Comparison of ENCODE assay signal across 8 cellular contexts in the genomic region with DNA sequence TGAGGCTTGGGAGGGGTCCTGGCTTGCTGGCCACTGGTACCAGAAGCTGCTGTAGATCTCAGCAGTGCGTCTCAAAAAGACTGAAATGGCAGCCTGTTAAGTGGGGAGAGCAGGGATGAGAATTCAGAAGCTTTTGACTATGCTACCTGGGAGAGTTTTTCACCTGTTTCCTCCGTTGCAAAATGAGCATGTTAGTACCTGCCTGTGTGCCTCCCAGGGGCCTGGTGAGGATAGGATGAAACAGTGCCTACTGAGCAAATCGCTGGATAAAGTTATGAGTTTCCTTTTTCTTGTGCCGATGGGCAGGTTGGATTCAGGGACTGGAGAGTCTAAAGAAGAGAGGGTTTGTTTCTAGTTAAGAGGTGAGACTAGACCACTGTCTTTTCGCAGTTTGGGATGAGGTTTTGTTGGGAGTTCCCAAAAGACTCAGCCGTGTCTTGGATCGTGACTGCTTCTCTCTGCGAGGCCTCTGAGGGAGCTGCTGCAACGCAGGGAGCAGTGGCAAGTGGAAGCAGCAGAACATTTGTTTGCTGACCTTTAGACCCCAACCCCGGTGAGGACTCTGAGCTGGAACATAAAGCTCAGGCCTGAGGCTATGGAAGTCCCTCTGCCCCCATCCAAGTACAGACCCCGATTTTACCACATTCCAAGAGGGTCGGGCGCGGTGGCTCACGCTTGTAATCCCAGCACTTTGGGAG. TPM values are rescaled to one million over a fixed set of nuclear protein-coding genes. Genes with fewer than 3 reads are reported as not detected.
DNase-seq lines count a peak whose midpoint lies in the region; ATAC-seq and TF ChIP-seq lines count a peak whose summit lies in the region.

No MANE protein-coding gene starts in this region.

- intact Hi-C loops in activated T-helper 2 cell treated with anti-CD3 and anti-CD28 coated beads, Interferon-gamma antibody, Interleukin-2, Interleukin-4, amounts not matched to agents 10 μg/mL and 5 μg/mL and 100 μg/mL, durations not matched to agents 14 hours and 24 hours and 36 hours (cut with micrococcal nuclease) = no loop called here

- H3K27me3 Mint-ChIP-seq in activated naive CD4-positive, alpha-beta T cell treated with anti-CD3 and anti-CD28 coated beads, Interleukin-2, amount 10 ng/mL, durations not matched to agents 7 days and 5 days = peaks cover 46% of the 10 kb centered on the region
- H3K27me3 Mint-ChIP-seq in activated T-helper 2 cell treated with anti-CD3 and anti-CD28 coated beads, Interferon-gamma antibody, Interleukin-2, Interleukin-4, amounts not matched to agents 10 μg/mL and 5 μg/mL and 100 μg/mL, durations not matched to agents 14 hours and 24 hours and 36 hours (ENCODE audit: low read depth) = peaks cover 29% of the 10 kb centered on the region
- peaks cover 24% of the 10 kb centered on the region for H3K27me3 Mint-ChIP-seq in type B pancreatic cell

- H3K4me1 Mint-ChIP-seq in activated naive CD4-positive, alpha-beta T cell treated with anti-CD3 and anti-CD28 coated beads, Interleukin-2, amount 10 ng/mL, durations not matched to agents 7 days and 5 days = peaks cover 9% of the 10 kb centered on the region
- peaks cover 7% of the 10 kb centered on the region for H3K4me1 Mint-ChIP-seq in activated T-helper 2 cell treated with anti-CD3 and anti-CD28 coated beads, Interferon-gamma antibody, Interleukin-2, Interleukin-4, amounts not matched to agents 10 μg/mL and 5 μg/mL and 100 μg/mL, durations not matched to agents 14 hours and 24 hours and 36 hours (ENCODE audit: low read depth)
- peaks cover 13% of the 10 kb centered on the region for H3K4me1 Mint-ChIP-seq in type B pancreatic cell (ENCODE audit: unreplicated experiment)

- ATAC-seq in GM19035 (IDR thresholded peaks at IDR 0.05; ENCODE audit: unreplicated experiment) = no peak

- H3K27ac Mint-ChIP-seq in activated naive CD4-positive, alpha-beta T cell treated with anti-CD3 and anti-CD28 coated beads, Interleukin-2, amount 10 ng/mL, durations not matched to agents 7 days and 5 days = no peak overlapping the region
- no peak overlapping the region for H3K27ac Mint-ChIP-seq in activated T-helper 2 cell treated with anti-CD3 and anti-CD28 coated beads, Interferon-gamma antibody, Interleukin-2, Interleukin-4, amounts not matched to agents 10 μg/mL and 5 μg/mL and 100 μg/mL, durations not matched to agents 14 hours and 24 hours and 36 hours
- H3K27ac Mint-ChIP-seq in type B pancreatic cell = peak overlapping the region; percentile 86

- H3K9me3 Mint-ChIP-seq in activated naive CD4-positive, alpha-beta T cell treated with anti-CD3 and anti-CD28 coated beads, Interleukin-2, amount 10 ng/mL, durations not matched to agents 7 days and 5 days = no peaks in the 10 kb centered on the region
- H3K9me3 Mint-ChIP-seq in activated T-helper 2 cell treated with anti-CD3 and anti-CD28 coated beads, Interferon-gamma antibody, Interleukin-2, Interleukin-4, amounts not matched to agents 10 μg/mL and 5 μg/mL and 100 μg/mL, durations not matched to agents 14 hours and 24 hours and 36 hours = peaks cover 4% of the 10 kb centered on the region
- H3K9me3 Mint-ChIP-seq in type B pancreatic cell = no peaks in the 10 kb centered on the region

- no peaks in the 10 kb centered on the region for H3K36me3 Mint-ChIP-seq in activated naive CD4-positive, alpha-beta T cell treated with anti-CD3 and anti-CD28 coated beads, Interleukin-2, amount 10 ng/mL, durations not matched to agents 7 days and 5 days
- no peaks in the 10 kb centered on the region for H3K36me3 Mint-ChIP-seq in activated T-helper 2 cell treated with anti-CD3 and anti-CD28 coated beads, Interferon-gamma antibody, Interleukin-2, Interleukin-4, amounts not matched to agents 10 μg/mL and 5 μg/mL and 100 μg/mL, durations not matched to agents 14 hours and 24 hours and 36 hours (ENCODE audit: low read depth)
- no peaks in the 10 kb centered on the region for H3K36me3 Mint-ChIP-seq in type B pancreatic cell

- peak overlapping the region; percentile 68 for H3K4me3 Mint-ChIP-seq in activated naive CD4-positive, alpha-beta T cell treated with anti-CD3 and anti-CD28 coated beads, Interleukin-2, amount 10 ng/mL, durations not matched to agents 7 days and 5 days
- H3K4me3 Mint-ChIP-seq in activated T-helper 2 cell treated with anti-CD3 and anti-CD28 coated beads, Interferon-gamma antibody, Interleukin-2, Interleukin-4, amounts not matched to agents 10 μg/mL and 5 μg/mL and 100 μg/mL, durations not matched to agents 14 hours and 24 hours and 36 hours (ENCODE audit: low read depth) = peak overlapping the region; percentile 65
- peak overlapping the region; percentile 89 for H3K4me3 Mint-ChIP-seq in type B pancreatic cell

- no peak for DNase-seq in activated naive CD4-positive, alpha-beta T cell treated with anti-CD3 and anti-CD28 coated beads, Interleukin-2, amount 10 ng/mL, durations not matched to agents 7 days and 5 days
- DNase-seq in activated naive CD4-positive, alpha-beta T cell treated with anti-CD3 and anti-CD28 coated beads, Interleukin-2, amount 50 U/mL, for 16 hours = no peak
- DNase-seq in activated T-helper 2 cell treated with anti-CD3 and anti-CD28 coated beads, Interferon-gamma antibody, Interleukin-2, Interleukin-4, amounts not matched to agents 10 μg/mL and 5 μg/mL and 100 μg/mL, durations not matched to agents 14 hours and 24 hours and 36 hours (ENCODE audit: low spot score) = no peak
- peak; percentile 54 for DNase-seq in left kidney (ENCODE audit: low read depth, low spot score)
- no peak for DNase-seq in type B pancreatic cell (ENCODE audit: extremely low spot score, unreplicated experiment)
- DNase-seq in HK-2 (ENCODE audit: unreplicated experiment) = no peak
- no peak for DNase-seq in COLO829 (ENCODE audit: low spot score)

- CTCF ChIA-PET in activated naive CD4-positive, alpha-beta T cell treated with anti-CD3 and anti-CD28 coated beads, Interleukin-2, amount 10 ng/mL, durations not matched to agents 7 days and 5 days (lab: Charles Lee) = no interaction called here

- TF ChIP-seq CTCF in type B pancreatic cell (conservative IDR thresholded peaks at IDR 0.05) = no peak

RNA-seq across cellular contexts. Expression of a gene that starts 1.4 kb away (rescaled TPM):
- 2.4 and 3.1 TPM in 2 replicates for total RNA-seq in activated T-helper 2 cell treated with anti-CD3 and anti-CD28 coated beads, Interferon-gamma antibody, Interleukin-2, Interleukin-4, amounts not matched to agents 10 μg/mL and 5 μg/mL and 100 μg/mL, durations not matched to agents 14 hours and 24 hours and 36 hours
- 16.7 and 30.0 TPM in 2 replicates for total RNA-seq in type B pancreatic cell (ENCODE audit: low replicate concordance)

RNA-seq across cellular contexts. Expression of a gene that starts 55.6 kb away (rescaled TPM):
- total RNA-seq in activated T-helper 2 cell treated with anti-CD3 and anti-CD28 coated beads, Interferon-gamma antibody, Interleukin-2, Interleukin-4, amounts not matched to agents 10 μg/mL and 5 μg/mL and 100 μg/mL, durations not matched to agents 14 hours and 24 hours and 36 hours = 6.7 and 7.2 TPM in 2 replicates
- total RNA-seq in type B pancreatic cell (ENCODE audit: low replicate concordance) = 19.7 and 20.2 TPM in 2 replicates
